9 cellular contexts compared by ENCODE assay signal in genomic region chr17:72421128-72422092, GRCh38.
DNase-seq lines count a peak whose midpoint lies in the region; FAIRE-seq and TF ChIP-seq lines count a peak whose summit lies in the region.
"Had no signal": no experiment of that assay in that cellular context is flagged by ENCODE, and none has a peak within 500 bp of the region (broad histone marks: within the 10 kb centered on the region; RNA-seq: fewer than 3 reads in every experiment).

No MANE protein-coding gene starts in this region.

- no peak for TF ChIP-seq CTCF in HFF-Myc (IDR thresholded peaks at IDR 0.05; ENCODE audit: low read depth, low read length, missing control alignments)
- TF ChIP-seq CTCF in keratinocyte (optimal IDR thresholded peaks at IDR 0.05 in 1 of 3, IDR thresholded peaks at IDR 0.05 in 1 of 3, conservative IDR thresholded peaks at IDR 0.05 in 1 of 3; ENCODE audit: extremely low read depth in 1 of 3, insufficient read depth in 2 of 3, low read length in 3 of 3), result no peak

- peak overlapping the region; percentile 71 for H3K9ac ChIP-seq in keratinocyte (ENCODE audit: control insufficient read depth, extremely low read depth, insufficient read depth, low read length)

- DNase-seq in activated naive CD4-positive, alpha-beta T cell treated with anti-CD3 and anti-CD28 coated beads for 36 hours, result peak; percentile 71
- no peak for DNase-seq in activated naive CD4-positive, alpha-beta T cell treated with anti-CD3 and anti-CD28 coated beads, Interleukin-2, amount 50 U/mL, for 16 hours
- DNase-seq in HFF-Myc (ENCODE audit: extremely low read depth, low read depth), result peak; percentile 94
- peak; percentile 92 for DNase-seq in MG63
- DNase-seq in activated T-cell treated with anti-CD3 and anti-CD28 coated beads, Interleukin-2, amount 50 U/mL, for 24 hours, result peak; percentile 33
- DNase-seq in keratinocyte (ENCODE audit: low read depth, low spot score), result peak; percentile 89
- no peak for DNase-seq in D341Med (ENCODE audit: low spot score)

- CTCF ChIA-PET in activated naive CD4-positive, alpha-beta T cell treated with anti-CD3 and anti-CD28 coated beads for 36 hours (lab: Charles Lee), result no interaction called here

- H3K4me1 Mint-ChIP-seq in activated naive CD4-positive, alpha-beta T cell treated with anti-CD3 and anti-CD28 coated beads for 36 hours (ENCODE audit: low read depth), result peaks cover 5% of the 10 kb centered on the region
- H3K4me1 Mint-ChIP-seq in activated T-cell treated with anti-CD3 and anti-CD28 coated beads, Interleukin-2, amount 50 U/mL, for 24 hours (ENCODE audit: low read depth), result peaks cover 25% of the 10 kb centered on the region
- peaks cover 27% of the 10 kb centered on the region for H3K4me1 Mint-ChIP-seq in stimulated activated naive CD8-positive, alpha-beta T cell treated with anti-CD3 and anti-CD28 coated beads, Interleukin-15, Interleukin-2, amounts not matched to agents 100 ng/mL and 50 ng/mL, for 24 hours (ENCODE audit: low read depth)

- H3K4me3 ChIP-seq in HFF-Myc (replicated peaks; ENCODE audit: low read depth, low read length), result no peak overlapping the region
- no peak overlapping the region for H3K4me3 ChIP-seq in MG63
- H3K4me3 ChIP-seq in keratinocyte (ENCODE audit: control insufficient read depth in 2 of 3, extremely low read depth in 1 of 3, insufficient read depth in 2 of 3, low read depth in 1 of 3, low read length in 3 of 3), result peak overlapping the region in 2 of 3 experiments; percentile 24 to 41

- dilution Hi-C loops in keratinocyte (cut with MboI; ENCODE audit: extremely low pct_ligation_motif_present, low sequenced_read_pairs), result no loop called here

- H2AFZ ChIP-seq in keratinocyte (ENCODE audit: control insufficient read depth, low read length), result no peak overlapping the region

- H3K27me3 Mint-ChIP-seq in activated naive CD4-positive, alpha-beta T cell treated with anti-CD3 and anti-CD28 coated beads for 36 hours (ENCODE audit: low read depth), result peaks cover 10% of the 10 kb centered on the region
- peaks cover 8% of the 10 kb centered on the region for H3K27me3 Mint-ChIP-seq in activated T-cell treated with anti-CD3 and anti-CD28 coated beads, Interleukin-2, amount 50 U/mL, for 24 hours
- H3K27me3 Mint-ChIP-seq in stimulated activated naive CD8-positive, alpha-beta T cell treated with anti-CD3 and anti-CD28 coated beads, Interleukin-15, Interleukin-2, amounts not matched to agents 100 ng/mL and 50 ng/mL, for 24 hours, result peaks cover 5% of the 10 kb centered on the region

- H3K27me3 ChIP-seq in MG63 (no peaks in the 10 kb centered on the region), keratinocyte (ENCODE audit: control insufficient read depth, extremely low read depth, insufficient read depth, low read length) (no peaks in the 10 kb centered on the region)

- FAIRE-seq in keratinocyte (lab: Jason Lieb, UNC), result peak; percentile 94
- FAIRE-seq: H1 had no signal

- no peak overlapping the region for H3K4me3 Mint-ChIP-seq in activated naive CD4-positive, alpha-beta T cell treated with anti-CD3 and anti-CD28 coated beads for 36 hours
- no peak overlapping the region for H3K4me3 Mint-ChIP-seq in activated T-cell treated with anti-CD3 and anti-CD28 coated beads, Interleukin-2, amount 50 U/mL, for 24 hours
- H3K4me3 Mint-ChIP-seq in stimulated activated naive CD8-positive, alpha-beta T cell treated with anti-CD3 and anti-CD28 coated beads, Interleukin-15, Interleukin-2, amounts not matched to agents 100 ng/mL and 50 ng/mL, for 24 hours, result peak overlapping the region; percentile 5

- H3K9me3 ChIP-seq in MG63 (peaks cover 21% of the 10 kb centered on the region), keratinocyte (ENCODE audit: control insufficient read depth, low read depth, low read length) (peaks cover 8% of the 10 kb centered on the region)

- no peaks in the 10 kb centered on the region for H3K36me3 Mint-ChIP-seq in activated naive CD4-positive, alpha-beta T cell treated with anti-CD3 and anti-CD28 coated beads for 36 hours (ENCODE audit: low read depth)
- H3K36me3 Mint-ChIP-seq in activated T-cell treated with anti-CD3 and anti-CD28 coated beads, Interleukin-2, amount 50 U/mL, for 24 hours (ENCODE audit: low read depth), result no peaks in the 10 kb centered on the region
- H3K36me3 Mint-ChIP-seq in stimulated activated naive CD8-positive, alpha-beta T cell treated with anti-CD3 and anti-CD28 coated beads, Interleukin-15, Interleukin-2, amounts not matched to agents 100 ng/mL and 50 ng/mL, for 24 hours (ENCODE audit: low read depth), result peaks cover 4% of the 10 kb centered on the region

- H3K9me3 Mint-ChIP-seq in activated naive CD4-positive, alpha-beta T cell treated with anti-CD3 and anti-CD28 coated beads for 36 hours, result peaks cover 9% of the 10 kb centered on the region
- peaks cover 7% of the 10 kb centered on the region for H3K9me3 Mint-ChIP-seq in activated T-cell treated with anti-CD3 and anti-CD28 coated beads, Interleukin-2, amount 50 U/mL, for 24 hours
- H3K9me3 Mint-ChIP-seq in stimulated activated naive CD8-positive, alpha-beta T cell treated with anti-CD3 and anti-CD28 coated beads, Interleukin-15, Interleukin-2, amounts not matched to agents 100 ng/mL and 50 ng/mL, for 24 hours, result peaks cover 16% of the 10 kb centered on the region

- H3K36me3 ChIP-seq in MG63 (peaks cover 4% of the 10 kb centered on the region; the same call in 1 of the 2 replicates), keratinocyte (ENCODE audit: control insufficient read depth in 2 of 2, extremely low read depth in 1 of 2, insufficient read depth in 2 of 2, low read length in 2 of 2) (peaks cover 18 to 29% of the 10 kb centered on the region in 2 experiments)

- H3K27ac ChIP-seq in keratinocyte (ENCODE audit: control insufficient read depth, insufficient read depth, low read length), result peak overlapping the region; percentile 98

- intact Hi-C loops in activated naive CD4-positive, alpha-beta T cell treated with anti-CD3 and anti-CD28 coated beads for 36 hours (cut with micrococcal nuclease), result no loop called here

- H3K4me2 ChIP-seq in keratinocyte (ENCODE audit: control insufficient read depth, extremely low read depth, insufficient read depth, low read depth, low read length), result peak overlapping the region; percentile 78

- peaks cover 14% of the 10 kb centered on the region for H3K9me1 ChIP-seq in keratinocyte (ENCODE audit: control insufficient read depth, extremely low read depth, insufficient read depth, low read length)

- H3K79me2 ChIP-seq in keratinocyte (ENCODE audit: control insufficient read depth, insufficient read depth, low read length), result peaks cover 54% of the 10 kb centered on the region

- H4K20me1 ChIP-seq in keratinocyte (ENCODE audit: control insufficient read depth, extremely low read depth, insufficient read depth, low read length), result no peaks in the 10 kb centered on the region

- H3K4me1 ChIP-seq in keratinocyte (ENCODE audit: control insufficient read depth, extremely low read depth, insufficient read depth, low read length), result peaks cover 44% of the 10 kb centered on the region

- H3K27ac Mint-ChIP-seq in activated naive CD4-positive, alpha-beta T cell treated with anti-CD3 and anti-CD28 coated beads for 36 hours, result no peak overlapping the region
- H3K27ac Mint-ChIP-seq in activated T-cell treated with anti-CD3 and anti-CD28 coated beads, Interleukin-2, amount 50 U/mL, for 24 hours, result peak overlapping the region; percentile 65
- peak overlapping the region; percentile 78 for H3K27ac Mint-ChIP-seq in stimulated activated naive CD8-positive, alpha-beta T cell treated with anti-CD3 and anti-CD28 coated beads, Interleukin-15, Interleukin-2, amounts not matched to agents 100 ng/mL and 50 ng/mL, for 24 hours

Comparison
In these comparisons a context has a peak if more than half of its experiments do, and no peak if none do; other contexts are left out.
1. DNase-seq: peak in activated naive CD4-positive, alpha-beta T cell treated with anti-CD3 and anti-CD28 coated beads for 36 hours (single experiment), HFF-Myc (single experiment), MG63 (single experiment), activated T-cell treated with anti-CD3 and anti-CD28 coated beads, Interleukin-2, amount 50 U/mL, for 24 hours (single experiment) and keratinocyte (single experiment); none in activated naive CD4-positive, alpha-beta T cell treated with anti-CD3 and anti-CD28 coated beads, Interleukin-2, amount 50 U/mL, for 16 hours (single experiment) and D341Med (single experiment).
2. H3K4me3 ChIP-seq: peak in keratinocyte (2 of 3); none in HFF-Myc (single experiment) and MG63 (single experiment).